In genomic region chr3:187367561-187368103, GRCh38 we compare ENCODE assay signal across 1 cellular context.
TF ChIP-seq lines count a peak whose summit lies in the region.

No MANE protein-coding gene starts in this region.

TF ChIP-seq in HepG2, 621 proteins besides CTCF, POLR2A, EP300 and RAD21 (continued from another document):
- 0 out of 2 replicates have a peak, but pooled peaks have one; percentile 30 for TF ChIP-seq ZFX (CRISPR knock-in tag; IDR thresholded peaks at IDR 0.05; ENCODE audit: low read depth)
- no peak for TF ChIP-seq ARNT2 (CRISPR knock-in tag; IDR thresholded peaks at IDR 0.05; ENCODE audit: low read depth)
- TF ChIP-seq NONO (IDR thresholded peaks at IDR 0.05), result no peak
- 0 out of 2 replicates have a peak, but pooled peaks have one; percentile 27 for TF ChIP-seq NONO (CRISPR knock-in tag; conservative IDR thresholded peaks at IDR 0.05)
- TF ChIP-seq ZNF687 (CRISPR knock-in tag; IDR thresholded peaks at IDR 0.05), result peak; percentile 22; the same call in 1 of the 2 replicates
